ENCODE assay signal across 34 cellular contexts in genomic region chr10:49296382-49296781, GRCh38. TPM values are rescaled to one million over a fixed set of nuclear protein-coding genes. Genes with fewer than 3 reads are reported as not detected.
"Had no signal": no experiment of that assay in that cellular context is flagged by ENCODE, and none has a peak within 500 bp of the region (broad histone marks: within the 10 kb centered on the region; RNA-seq: fewer than 3 reads in every experiment).

No MANE protein-coding gene starts in this region.

- H3K27ac Mint-ChIP-seq: immature natural killer cell; memory B cell; naive thymus-derived CD4-positive, alpha-beta T cell; nephron; neural progenitor cell; progenitor cell of endocrine pancreas; stimulated activated memory B cell treated with anti-CD40 and anti-IgM and Interleukin-4, amounts not matched to agents 10 μg/mL and 1 μg/mL and 100 μg/mL, for 72 hours; type B pancreatic cell had no signal

- DNase-seq: caudate nucleus; dorsolateral prefrontal cortex; effector CD4-positive, alpha-beta T cell; head of caudate nucleus; hippocampal formation; immature natural killer cell; islet precursor cell; kidney glomerular epithelial cell; left colon; naive thymus-derived CD4-positive, alpha-beta T cell; nucleus accumbens; ovary; stimulated activated CD4-positive, alpha-beta T cell treated with anti-CD3 and anti-CD28 coated beads, Interleukin-2, amount 100 ng/mL, for 24 hours; stimulated activated CD4-positive, alpha-beta T cell treated with anti-CD3 and anti-CD28 coated beads, Interleukin-4, amount 100 ng/mL, for 24 hours; stimulated activated naive CD8-positive, alpha-beta T cell treated with anti-CD3 and anti-CD28 coated beads, Interleukin-15, Interleukin-2, amounts not matched to agents 100 U/mL and 50 U/mL, for 24 hours; substantia nigra; testis; tibial artery had no signal

- ATAC-seq: left colon; naive thymus-derived CD4-positive, alpha-beta T cell; right lobe of liver; stimulated activated memory B cell treated with anti-CD40 and anti-IgM and Interleukin-4, amounts not matched to agents 10 μg/mL and 1 μg/mL and 100 μg/mL, for 72 hours; stimulated activated naive CD8-positive, alpha-beta T cell treated with anti-CD3 and anti-CD28 coated beads, Interleukin-15, Interleukin-2, amounts not matched to agents 100 U/mL and 50 U/mL, for 24 hours had no signal

- H3K27ac ChIP-seq: dorsolateral prefrontal cortex, neural progenitor cell, ovary, right lobe of liver, testis, tibial artery had no signal

- H3K9me3 ChIP-seq: ovary, right lobe of liver, testis, tibial artery had no signal

- H3K4me3 Mint-ChIP-seq: immature natural killer cell; memory B cell; naive thymus-derived CD4-positive, alpha-beta T cell; neural progenitor cell; stimulated activated memory B cell treated with anti-CD40 and anti-IgM and Interleukin-4, amounts not matched to agents 10 μg/mL and 1 μg/mL and 100 μg/mL, for 72 hours; type B pancreatic cell had no signal

- H3K36me3 ChIP-seq: neural progenitor cell, ovary, right lobe of liver, tibial artery had no signal

- H3K9me3 Mint-ChIP-seq: immature natural killer cell; memory B cell; naive thymus-derived CD4-positive, alpha-beta T cell; nephron; neural progenitor cell; stimulated activated memory B cell treated with anti-CD40 and anti-IgM and Interleukin-4, amounts not matched to agents 10 μg/mL and 1 μg/mL and 100 μg/mL, for 72 hours; type B pancreatic cell had no signal

- H3K4me3 ChIP-seq: dorsolateral prefrontal cortex, lung, neural progenitor cell, ovary, right lobe of liver, testis, tibial artery had no signal

- H2AFZ ChIP-seq: neural progenitor cell had no signal

- H3K4me1 ChIP-seq: right lobe of liver had no signal

- H3K9ac ChIP-seq: neural progenitor cell had no signal

- H3K4me2 ChIP-seq: neural progenitor cell had no signal

- H3K27me3 ChIP-seq: neural progenitor cell, ovary, right lobe of liver, testis, tibial artery had no signal

- H3K36me3 Mint-ChIP-seq: memory B cell; naive thymus-derived CD4-positive, alpha-beta T cell; neural progenitor cell; stimulated activated memory B cell treated with anti-CD40 and anti-IgM and Interleukin-4, amounts not matched to agents 10 μg/mL and 1 μg/mL and 100 μg/mL, for 72 hours; type B pancreatic cell had no signal

RNA-seq across cellular contexts. Expression of gene C10orf71, which starts 2.6 kb away (rescaled TPM):
- total RNA-seq: cerebellum; fibroblast of villous mesenchyme; frontal cortex; glomerular endothelial cell; left colon; liver; lung; mononuclear cell; naive thymus-derived CD4-positive, alpha-beta T cell; progenitor cell of endocrine pancreas had no signal
- polyA plus RNA-seq: esophagus; immature natural killer cell; lung; naive thymus-derived CD4-positive, alpha-beta T cell; urinary bladder had no signal
